ENCODE assay signal across 8 cellular contexts in the genomic region with DNA sequence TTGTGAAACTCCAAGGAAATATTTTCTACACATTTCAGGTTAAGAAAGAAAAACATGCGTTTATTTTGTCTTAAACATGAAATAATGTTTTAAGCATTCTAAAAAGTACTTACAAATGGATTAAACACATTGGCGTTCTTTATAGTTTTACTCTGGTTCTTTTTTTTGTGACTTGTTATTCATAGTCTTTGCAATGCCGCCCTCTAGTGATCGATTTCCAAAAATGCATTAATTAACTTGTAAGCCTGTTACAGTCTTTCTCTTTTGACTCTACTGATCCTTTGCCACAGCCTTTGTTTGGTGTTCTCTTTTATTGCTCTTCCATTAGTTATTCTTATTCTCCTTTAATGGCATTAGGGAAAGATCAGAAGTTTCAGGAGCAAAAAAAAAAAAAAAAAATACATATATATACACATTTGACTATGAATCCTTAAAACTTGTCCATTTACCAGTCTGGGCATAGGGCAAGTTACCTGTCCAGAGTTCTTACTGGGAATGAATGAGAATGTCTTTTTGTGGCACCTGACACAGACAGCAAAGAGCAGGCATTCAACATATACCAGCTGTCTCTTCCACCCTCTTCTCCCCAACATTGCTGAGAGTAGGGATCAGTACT.
A peak's percentile ranks its signal among the peaks of the same experiment; 100 is the strongest.
DNase-seq lines count a peak whose midpoint lies in the region; ATAC-seq, FAIRE-seq and TF ChIP-seq lines count a peak whose summit lies in the region.

No MANE protein-coding gene starts in this region.

- no peak overlapping the region for H3K4me3 Mint-ChIP-seq in nephron

- peaks cover 6% of the 10 kb centered on the region for H3K4me1 Mint-ChIP-seq in nephron

- no peak overlapping the region for H3K27ac Mint-ChIP-seq in nephron

- peaks cover 4% of the 10 kb centered on the region for H3K27me3 Mint-ChIP-seq in nephron (ENCODE audit: low read depth)

- no peak for ATAC-seq in HG02623 (IDR thresholded peaks at IDR 0.05; ENCODE audit: unreplicated experiment)

- DNase-seq in AG08396 (ENCODE audit: low spot score) (peak; percentile 26), LNCaP clone FGC (ENCODE audit: low read depth) (peak; percentile 55), OCI-M2 (lab: John Stamatoyannopoulos, UW; ENCODE audit: unreplicated experiment) (peak; percentile 29), posterior cingulate gyrus (no peak)

- intact Hi-C loops in posterior cingulate gyrus (cut with DNase I): loop anchor here (1.0 to 5.0 kb wide), 2 partner anchors 235 to 938 kb away; no protein-coding TSS in a partner anchor

- peak; percentile 51 for TF ChIP-seq CTCF in GM12872 (IDR thresholded peaks at IDR 0.05; ENCODE audit: insufficient read depth, low read depth, low read length)
- peak; percentile 68 for TF ChIP-seq CTCF in LNCaP clone FGC (IDR thresholded peaks at IDR 0.05; ENCODE audit: control insufficient read depth, extremely low read depth, insufficient read depth)
- TF ChIP-seq CTCF in nephron (IDR thresholded peaks at IDR 0.05; ENCODE audit: unreplicated experiment in 3 of 3): peak; percentile 63 to 77 (median 64)

- peak; percentile 96 for FAIRE-seq in endometrium (lab: Jason Lieb, UNC)

- no peak overlapping the region for H3K4me3 ChIP-seq in LNCaP clone FGC (ENCODE audit: low read depth, low read length)

- no peaks in the 10 kb centered on the region for H3K36me3 Mint-ChIP-seq in nephron (ENCODE audit: low read depth)

- no peaks in the 10 kb centered on the region for H3K9me3 Mint-ChIP-seq in nephron

Comparison
In these comparisons a context has a peak if more than half of its experiments do, and no peak if none do; other contexts are left out.
1. DNase-seq: peak in AG08396 (single experiment), LNCaP clone FGC (single experiment) and OCI-M2 (single experiment); none in posterior cingulate gyrus (0 of 10).
2. Peak in every context shown above with its lines, with median percentiles within 50 percentile points of each other: CTCF ChIP-seq.